ENCODE assay signal across 12 cellular contexts in the genomic region with DNA sequence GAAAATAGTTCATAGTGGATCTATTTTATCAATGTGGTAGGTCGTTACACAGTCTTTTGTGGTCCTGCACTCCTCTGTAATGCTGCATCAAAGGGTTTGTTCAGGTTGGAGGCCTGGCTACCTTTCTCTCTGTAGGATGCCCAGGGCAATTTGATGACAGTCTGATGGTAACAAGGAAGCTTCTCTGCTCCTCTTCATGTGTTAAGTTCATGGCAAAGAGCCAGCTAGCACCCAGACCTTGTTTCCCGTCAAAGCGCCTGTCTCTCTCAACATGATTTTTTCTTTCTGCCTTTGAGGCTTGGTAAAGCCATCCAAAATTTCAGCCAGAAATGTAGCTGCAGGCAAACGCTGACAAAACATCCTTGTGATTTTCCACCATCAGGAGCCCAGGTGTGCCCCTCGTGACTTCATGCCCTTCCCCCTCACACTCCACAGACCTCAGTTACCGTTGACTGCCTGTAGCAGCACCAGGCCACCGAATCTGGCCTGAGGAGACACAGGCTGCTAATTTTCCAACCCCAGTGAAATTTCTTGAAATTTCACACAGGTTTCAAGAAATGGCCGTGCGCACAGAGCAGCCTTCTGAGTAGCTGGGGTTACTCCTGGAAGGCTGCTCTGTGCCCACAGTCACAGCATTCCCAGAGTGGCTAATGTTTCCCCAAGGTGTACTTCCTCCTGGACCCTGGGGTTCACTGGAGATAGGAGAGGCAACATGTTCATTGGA.
A peak's percentile ranks its signal among the peaks of the same experiment; 100 is the strongest.
DNase-seq lines count a peak whose midpoint lies in the region; ATAC-seq, FAIRE-seq and TF ChIP-seq lines count a peak whose summit lies in the region.
"Had no signal": no experiment of that assay in that cellular context is flagged by ENCODE, and none has a peak within 500 bp of the region (broad histone marks: within the 10 kb centered on the region; RNA-seq: fewer than 3 reads in every experiment).

No MANE protein-coding gene starts in this region.

- H3K4me2 ChIP-seq in astrocyte (ENCODE audit: low read length), result no peak overlapping the region

- H3K27me3 ChIP-seq in astrocyte (ENCODE audit: insufficient read depth, low read length), result no peaks in the 10 kb centered on the region
- no peaks in the 10 kb centered on the region for H3K27me3 ChIP-seq in effector memory CD4-positive, alpha-beta T cell (replicated peaks; ENCODE audit: control insufficient read depth, insufficient read depth, low read length, poor library complexity, severe bottlenecking)
- no peaks in the 10 kb centered on the region for H3K27me3 ChIP-seq in stomach

- H3K9me3 ChIP-seq in astrocyte (ENCODE audit: insufficient read depth, low read depth, low read length) (no peaks in the 10 kb centered on the region), stomach (no peaks in the 10 kb centered on the region)
- H3K9me3 ChIP-seq in effector memory CD4-positive, alpha-beta T cell (ENCODE audit: control insufficient read depth, low read length), result no peaks in the 10 kb centered on the region

- peaks cover 51% of the 10 kb centered on the region for H3K4me1 Mint-ChIP-seq in astrocyte (ENCODE audit: low read depth, unreplicated experiment)
- H3K4me1 Mint-ChIP-seq: T-cell had no signal

- intact Hi-C loops in stomach (cut with DNase I; ENCODE audit: low total_unique reads), result no loop called here

- H3K4me1 ChIP-seq in astrocyte (ENCODE audit: insufficient read depth, low read length) (peaks cover 24% of the 10 kb centered on the region), stomach (peaks cover 0 to 17% (median 9%) of the 10 kb centered on the region in 4 donors)
- H3K4me1 ChIP-seq in effector memory CD4-positive, alpha-beta T cell (ENCODE audit: control insufficient read depth, insufficient read depth, low read length, poor library complexity, severe bottlenecking), result no peaks in the 10 kb centered on the region

- no peak overlapping the region for H3K9ac ChIP-seq in astrocyte (ENCODE audit: low read length)

- TF ChIP-seq POLR2A in stomach (IDR thresholded peaks at IDR 0.05), result no peak

- peaks cover 4% of the 10 kb centered on the region for H3K9me3 Mint-ChIP-seq in astrocyte (ENCODE audit: unreplicated experiment)
- H3K9me3 Mint-ChIP-seq: T-cell had no signal

- no peak overlapping the region for H3K4me3 Mint-ChIP-seq in astrocyte (ENCODE audit: unreplicated experiment)
- H3K4me3 Mint-ChIP-seq: naive thymus-derived CD4-positive, alpha-beta T cell; T-cell had no signal

- H3K27me3 Mint-ChIP-seq in astrocyte (ENCODE audit: low read depth, unreplicated experiment), result no peaks in the 10 kb centered on the region

- no peak for TF ChIP-seq EP300 in stomach (IDR thresholded peaks at IDR 0.05)

- no peak overlapping the region for H3K27ac ChIP-seq in astrocyte (ENCODE audit: low read depth, low read length)
- H3K27ac ChIP-seq in effector memory CD4-positive, alpha-beta T cell (ENCODE audit: insufficient read depth, low read length, poor library complexity, severe bottlenecking), result no peak overlapping the region
- no peak overlapping the region for H3K27ac ChIP-seq in stomach

- no peaks in the 10 kb centered on the region for H4K20me1 ChIP-seq in astrocyte (ENCODE audit: insufficient read depth, low read length)

- 79 to 86% (median 83%) methylated on average over 9 of the region's 9 CpGs for WGBS in stomach, 5 donors

- H3K36me3 Mint-ChIP-seq in astrocyte (ENCODE audit: low read depth, unreplicated experiment), result peaks cover 8% of the 10 kb centered on the region
- H3K36me3 Mint-ChIP-seq: naive thymus-derived CD4-positive, alpha-beta T cell; T-cell had no signal

- H3K27ac Mint-ChIP-seq in astrocyte (ENCODE audit: unreplicated experiment), result peak overlapping the region; percentile 41
- H3K27ac Mint-ChIP-seq: T-cell had no signal

- H2AFZ ChIP-seq in astrocyte (ENCODE audit: low read depth, low read length), result no peak overlapping the region

- H3K4me3 ChIP-seq in astrocyte (ENCODE audit: insufficient read depth, low read depth, low read length), result no peak overlapping the region
- H3K4me3 ChIP-seq in effector memory CD4-positive, alpha-beta T cell (ENCODE audit: insufficient read depth, low read depth, low read length, poor library complexity, severe bottlenecking), result no peak overlapping the region
- H3K4me3 ChIP-seq in stomach, result no peak overlapping the region

- TF ChIP-seq CTCF in astrocyte (IDR thresholded peaks at IDR 0.05; ENCODE audit: insufficient read depth, low read depth, low read length) (no peak), stomach (IDR thresholded peaks at IDR 0.05) (no peak)

- H3K36me3 ChIP-seq in astrocyte (ENCODE audit: insufficient read depth, low read length) (no peaks in the 10 kb centered on the region), stomach (no peaks in the 10 kb centered on the region)
- H3K36me3 ChIP-seq in effector memory CD4-positive, alpha-beta T cell (ENCODE audit: control insufficient read depth, insufficient read depth, low read length), result no peaks in the 10 kb centered on the region

- H3K79me2 ChIP-seq in astrocyte (ENCODE audit: insufficient read depth, low read length), result no peaks in the 10 kb centered on the region

- no peak for FAIRE-seq in astrocyte (lab: Jason Lieb, UNC)

- peak; percentile 70 for ATAC-seq in GM18511 (IDR thresholded peaks at IDR 0.05; ENCODE audit: unreplicated experiment)
- peak; percentile 60 for ATAC-seq in GM21447 (IDR thresholded peaks at IDR 0.05; ENCODE audit: unreplicated experiment)
- ATAC-seq in HG03095 (IDR thresholded peaks at IDR 0.05; ENCODE audit: unreplicated experiment), result peak; percentile 58
- ATAC-seq: naive thymus-derived CD4-positive, alpha-beta T cell; T-cell had no signal

- DNase-seq in astrocyte (ENCODE audit: low read depth) (no peak), HUDEP-2 (lab: John Stamatoyannopoulos, UW; ENCODE audit: unreplicated experiment in 76 of 76) (no peak), stomach (no peak)
- no peak for DNase-seq in effector memory CD4-positive, alpha-beta T cell
- DNase-seq in stimulated activated CD8-positive, alpha-beta memory T cell treated with anti-CD3 and anti-CD28 coated beads, Interleukin-4, amount 100 ng/mL, for 48 hours, result no peak
- DNase-seq: activated T-cell treated with anti-CD3 and anti-CD28 coated beads for 4 hours; naive thymus-derived CD4-positive, alpha-beta T cell; NCI-H1930; T-cell had no signal
